8 cellular contexts compared by ENCODE assay signal in genomic region chr11:57335343-57336110, GRCh38. TPM values are rescaled to one million over a fixed set of nuclear protein-coding genes. Genes with fewer than 3 reads are reported as not detected.
DNase-seq lines count a peak whose midpoint lies in the region; ATAC-seq and TF ChIP-seq lines count a peak whose summit lies in the region.

Gene SSRP1, minus strand, starts transcription at chr11:57335892. Its CDS starts 771 bp downstream, at chr11:57335121.

- intact Hi-C loops in left ventricle myocardium superior (cut with micrococcal nuclease) (no loop called here), psoas muscle (cut with DNase I) (no loop called here)

- H3K27ac Mint-ChIP-seq in T-helper 17 cell: peak within 1 kb of the TSS; percentile 97

- H3K36me3 Mint-ChIP-seq in T-helper 17 cell (ENCODE audit: low read depth): peaks cover 2% of the 10 kb centered on the region

- H3K27ac ChIP-seq in psoas muscle (peak within 1 kb of the TSS; percentile 81), urinary bladder (ENCODE audit: low read depth) (peak within 1 kb of the TSS; percentile 84)

- peak; percentile 100 for ATAC-seq in HG02763 (IDR thresholded peaks at IDR 0.05; ENCODE audit: unreplicated experiment)
- peak; percentile 99 for ATAC-seq in T-helper 17 cell
- ATAC-seq in left ventricle myocardium superior: peak; percentile 98
- ATAC-seq in psoas muscle: peak; percentile 97 to 98 (median 98)

- H3K4me1 ChIP-seq in psoas muscle: peaks cover 18% of the 10 kb centered on the region
- no peaks in the 10 kb centered on the region for H3K4me1 ChIP-seq in urinary bladder (ENCODE audit: insufficient read depth)

- 0 to 1% (median 0%) methylated on average over 58 to 69 of the region's 69 CpGs for WGBS in psoas muscle, 3 donors
- under 1% methylated on average over 69 of the region's 69 CpGs for WGBS in urinary bladder

- in situ Hi-C loops in GM13977 (cut with MboI; ENCODE audit: low pct_unique_long_range_greater_than_20kb, low sequenced_read_pairs, unreplicated experiment): no loop called here

- TF ChIP-seq CTCF in GM13977 (IDR thresholded peaks at IDR 0.05; ENCODE audit: extremely low read depth, insufficient read depth, missing control alignments) (peak; percentile 26), psoas muscle (IDR thresholded peaks at IDR 0.05) (no peak)

- DNase-seq in GM13977 (ENCODE audit: low spot score): peak; percentile 94
- DNase-seq in NCI-H1417 (lab: John Stamatoyannopoulos, UW): peak; percentile 85 to 94 (median 89)
- DNase-seq in T-helper 17 cell: peak; percentile 73 to 78 (median 74)
- peak; percentile 77 for DNase-seq in amniotic stem cell (lab: John Stamatoyannopoulos, UW)
- DNase-seq in left ventricle myocardium superior: peak; percentile 94
- peak; percentile 90 to 94 for DNase-seq in psoas muscle

- peaks cover 25% of the 10 kb centered on the region for H3K4me1 Mint-ChIP-seq in T-helper 17 cell

- H3K4me3 ChIP-seq in psoas muscle (peak within 1 kb of the TSS; percentile 85), urinary bladder (ENCODE audit: low read depth, low read length) (peak within 1 kb of the TSS; percentile 95)

- H3K27me3 ChIP-seq in psoas muscle (ENCODE audit: insufficient read depth in 3 of 3, low read length in 2 of 3): no peaks in the 10 kb centered on the region

- H3K27me3 Mint-ChIP-seq in T-helper 17 cell: peaks cover 6% of the 10 kb centered on the region

- H3K4me3 Mint-ChIP-seq in T-helper 17 cell: peak within 1 kb of the TSS; percentile 98

- H3K9me3 ChIP-seq in T-helper 17 cell (ENCODE audit: control insufficient read depth, low read length, poor library complexity, severe bottlenecking): no peaks in the 10 kb centered on the region
- no peaks in the 10 kb centered on the region for H3K9me3 ChIP-seq in psoas muscle

- H3K36me3 ChIP-seq in psoas muscle (ENCODE audit: insufficient read depth in 1 of 2, low read depth in 1 of 2) (peaks cover 3 to 43% of the 10 kb centered on the region in 2 donors), urinary bladder (ENCODE audit: insufficient read depth) (no peaks in the 10 kb centered on the region)

RNA-seq across cellular contexts. Expression of gene SSRP1, which starts in this region (rescaled TPM):
- total RNA-seq in T-helper 17 cell (10 to 100 TPM; 46.4 to 47.2 TPM), left ventricle myocardium superior (38.4 TPM), psoas muscle (10 to 100 TPM; 69.0 to 94.0 (median 82.4) TPM), urinary bladder (32.3 TPM)
- polyA plus RNA-seq in psoas muscle (100 to 1,000 TPM; 101 to 138 (median 125) TPM), urinary bladder (79.4 TPM)

Comparison
In these comparisons a context has a peak if more than half of its experiments do, and no peak if none do; other contexts are left out.
1. Peak in every context shown above with its lines: DNase-seq, ATAC-seq, H3K4me3 ChIP-seq and H3K27ac ChIP-seq.